In genomic region chr16:49608095-49608494, GRCh38 we compare ENCODE assay signal across 17 cellular contexts.
DNase-seq lines count a peak whose midpoint lies in the region; ATAC-seq and TF ChIP-seq lines count a peak whose summit lies in the region.
"Had no signal": no experiment of that assay in that cellular context is flagged by ENCODE, and none has a peak within 500 bp of the region (broad histone marks: within the 10 kb centered on the region; RNA-seq: fewer than 3 reads in every experiment).

No MANE protein-coding gene starts in this region.

- H3K27ac ChIP-seq in BLaER1 treated with 17β-estradiol and CSF1 and Interleukin-3, amounts not matched to agents 10 nM and 100 nM = peak overlapping the region in 3 of 11 experiments; percentile 6 to 32 (median 23); a peak in 4 of 22 replicates
- no peak overlapping the region for H3K27ac ChIP-seq in HEK293 (ENCODE audit: extremely low read depth, low read depth, low read length)
- H3K27ac ChIP-seq: colonic mucosa had no signal

- POLR2A ChIA-PET in HEK293 (lab: Yijun Ruan, JAX) = no interaction called here

- 0 out of 20 replicates have a peak overlapping the region, but pooled peaks of 1 of the 10 experiments have one; percentile 17 for H3K4me3 ChIP-seq in BLaER1 treated with 17β-estradiol and CSF1 and Interleukin-3, amounts not matched to agents 10 nM and 100 nM
- H3K4me3 ChIP-seq in HEK293 (ENCODE audit: low read depth, low read length) (no peak overlapping the region), choroid plexus epithelial cell (ENCODE audit: low read depth, low read length) (no peak overlapping the region)
- H3K4me3 ChIP-seq: colonic mucosa had no signal

- peaks cover 3 to 13% (median 4%) of the 10 kb centered on the region in 3 donors for H3K27me3 Mint-ChIP-seq in immature natural killer cell (ENCODE audit: low read depth in 3 of 3)

- CTCF ChIA-PET in HEK293 (lab: Yijun Ruan, JAX) = interaction anchor here (0.9 kb wide), 1 partner anchor 8 kb away, joined by 3 read pairs; no protein-coding TSS in a partner anchor

- H3K27me3 ChIP-seq in BLaER1 treated with 17β-estradiol and CSF1 and Interleukin-3, amounts not matched to agents 10 nM and 100 nM = no peaks in the 10 kb centered on the region
- H3K27me3 ChIP-seq: colonic mucosa had no signal

- no peaks in the 10 kb centered on the region for H3K36me3 Mint-ChIP-seq in immature natural killer cell

- H3K4me2 ChIP-seq in BLaER1 treated with 17β-estradiol and CSF1 and Interleukin-3, amounts not matched to agents 10 nM and 100 nM = peak overlapping the region; percentile 30 to 80 (median 61); a peak in 21 of 22 replicates

- 0 out of 22 replicates have a peak, but pooled peaks cover 0 to 5% (median 0%) of the 10 kb centered on the region in 11 experiments for H3K9me3 ChIP-seq in BLaER1 treated with 17β-estradiol and CSF1 and Interleukin-3, amounts not matched to agents 10 nM and 100 nM (replicated peaks in 1 of 11)
- no peaks in the 10 kb centered on the region for H3K9me3 ChIP-seq in HEK293 (ENCODE audit: control insufficient read depth, insufficient read depth, low read depth, low read length)
- H3K9me3 ChIP-seq: colonic mucosa had no signal

- DNase-seq in choroid plexus epithelial cell (ENCODE audit: low read depth) = peak; percentile 13
- peak; percentile 6 for DNase-seq in middle frontal gyrus (ENCODE audit: extremely low spot score, low spot score)
- no peak for DNase-seq in immature natural killer cell
- no peak for DNase-seq in NCI-H1048 (lab: John Stamatoyannopoulos, UW)
- DNase-seq in nucleus accumbens (lab: John Stamatoyannopoulos, UW) = no peak
- DNase-seq: activated B cell treated with CpG ODN at 0.5 μM for 24 hours; amniotic stem cell; colonic mucosa; NK-92 treated with Interleukin-12 subunit alpha and Interleukin-12 subunit beta, amount 100 ng/mL, for 24 hours; occipital lobe; Right ventricle myocardium superior; small intestine; stimulated activated CD4-positive, alpha-beta T cell treated with anti-CD3 and anti-CD28 coated beads, Interleukin-4, amount 100 ng/mL, for 4 hours had no signal

- no peaks in the 10 kb centered on the region for H3K4me1 Mint-ChIP-seq in immature natural killer cell
- H3K4me1 Mint-ChIP-seq: activated B cell treated with CpG ODN at 0.5 μM for 24 hours had no signal

- H4K20me1 ChIP-seq in BLaER1 treated with 17β-estradiol and CSF1 and Interleukin-3, amounts not matched to agents 10 nM and 100 nM = no peaks in the 10 kb centered on the region; a peak in 2 of 22 replicates

- H3K36me3 ChIP-seq in BLaER1 treated with 17β-estradiol and CSF1 and Interleukin-3, amounts not matched to agents 10 nM and 100 nM = 0 out of 22 replicates have a peak, but pooled peaks cover 0 to under 1% (median 0%) of the 10 kb centered on the region in 11 experiments
- no peaks in the 10 kb centered on the region for H3K36me3 ChIP-seq in HEK293 (ENCODE audit: control insufficient read depth in 2 of 2, insufficient read depth in 1 of 2, low read length in 2 of 2)
- H3K36me3 ChIP-seq: colonic mucosa had no signal

- ATAC-seq in HG02938 (IDR thresholded peaks at IDR 0.05; ENCODE audit: unreplicated experiment) = no peak

- peak overlapping the region in 4 of 11 experiments; percentile 28 to 45 (median 41); a peak in 5 of 22 replicates for H3K9ac ChIP-seq in BLaER1 treated with 17β-estradiol and CSF1 and Interleukin-3, amounts not matched to agents 10 nM and 100 nM

- H3K4me1 ChIP-seq in BLaER1 treated with 17β-estradiol and CSF1 and Interleukin-3, amounts not matched to agents 10 nM and 100 nM = peaks cover 4 to 65% (median 58%) of the 10 kb centered on the region in 10 experiments; a peak in 18 of 20 replicates
- H3K4me1 ChIP-seq in HEK293 (ENCODE audit: control insufficient read depth, insufficient read depth, low read length) = 0 out of 2 replicates have a peak, but pooled peaks cover 2% of the 10 kb centered on the region
- H3K4me1 ChIP-seq: colonic mucosa had no signal

- no peak overlapping the region for H3K4me3 Mint-ChIP-seq in immature natural killer cell
- H3K4me3 Mint-ChIP-seq: activated B cell treated with CpG ODN at 0.5 μM for 24 hours; T-helper 1 cell treated with Interleukin-12 subunit alpha and Interleukin-12 subunit beta and Interleukin-4 antibody, amounts not matched to agents 30 μg/mL and 1 μg/mL, for 36 hours had no signal

- no peaks in the 10 kb centered on the region for H3K9me3 Mint-ChIP-seq in immature natural killer cell
- H3K9me3 Mint-ChIP-seq: activated B cell treated with CpG ODN at 0.5 μM for 24 hours; T-helper 1 cell treated with Interleukin-12 subunit alpha and Interleukin-12 subunit beta and Interleukin-4 antibody, amounts not matched to agents 30 μg/mL and 1 μg/mL, for 36 hours had no signal

- no peak overlapping the region for H3K27ac Mint-ChIP-seq in immature natural killer cell
- H3K27ac Mint-ChIP-seq: activated B cell treated with CpG ODN at 0.5 μM for 24 hours; T-helper 1 cell treated with Interleukin-12 subunit alpha and Interleukin-12 subunit beta and Interleukin-4 antibody, amounts not matched to agents 30 μg/mL and 1 μg/mL, for 36 hours had no signal

- TF ChIP-seq CTCF in HEK293 (tag by site-specific recombination; IDR thresholded peaks at IDR 0.05) (no peak), choroid plexus epithelial cell (conservative IDR thresholded peaks at IDR 0.05; ENCODE audit: low read depth, low read length) (no peak)

TF ChIP-seq in HEK293, 187 proteins besides CTCF, POLR2A, EP300 and RAD21:
- no peak for TF ChIP-seq ZSCAN30 (tag by site-specific recombination; IDR thresholded peaks at IDR 0.05)
- no peak for TF ChIP-seq ZXDB (tag by site-specific recombination; IDR thresholded peaks at IDR 0.05)
- TF ChIP-seq SCRT2 (tag by site-specific recombination; IDR thresholded peaks at IDR 0.05) = peak; percentile 80
- TF ChIP-seq SCRT1 (tag by site-specific recombination; IDR thresholded peaks at IDR 0.05; ENCODE audit: borderline replicate concordance) = peak; percentile 48
- TF ChIP-seq ZBTB49 (tag by site-specific recombination; IDR thresholded peaks at IDR 0.05; ENCODE audit: low read depth) = no peak

Comparison
In these comparisons a context has a peak if more than half of its experiments do, and no peak if none do; other contexts are left out.
1. DNase-seq: peak in choroid plexus epithelial cell (single experiment) and middle frontal gyrus (single experiment); none in immature natural killer cell (0 of 3), NCI-H1048 (single experiment) and nucleus accumbens (0 of 56).